9 cellular contexts compared by ENCODE assay signal in the genomic region with DNA sequence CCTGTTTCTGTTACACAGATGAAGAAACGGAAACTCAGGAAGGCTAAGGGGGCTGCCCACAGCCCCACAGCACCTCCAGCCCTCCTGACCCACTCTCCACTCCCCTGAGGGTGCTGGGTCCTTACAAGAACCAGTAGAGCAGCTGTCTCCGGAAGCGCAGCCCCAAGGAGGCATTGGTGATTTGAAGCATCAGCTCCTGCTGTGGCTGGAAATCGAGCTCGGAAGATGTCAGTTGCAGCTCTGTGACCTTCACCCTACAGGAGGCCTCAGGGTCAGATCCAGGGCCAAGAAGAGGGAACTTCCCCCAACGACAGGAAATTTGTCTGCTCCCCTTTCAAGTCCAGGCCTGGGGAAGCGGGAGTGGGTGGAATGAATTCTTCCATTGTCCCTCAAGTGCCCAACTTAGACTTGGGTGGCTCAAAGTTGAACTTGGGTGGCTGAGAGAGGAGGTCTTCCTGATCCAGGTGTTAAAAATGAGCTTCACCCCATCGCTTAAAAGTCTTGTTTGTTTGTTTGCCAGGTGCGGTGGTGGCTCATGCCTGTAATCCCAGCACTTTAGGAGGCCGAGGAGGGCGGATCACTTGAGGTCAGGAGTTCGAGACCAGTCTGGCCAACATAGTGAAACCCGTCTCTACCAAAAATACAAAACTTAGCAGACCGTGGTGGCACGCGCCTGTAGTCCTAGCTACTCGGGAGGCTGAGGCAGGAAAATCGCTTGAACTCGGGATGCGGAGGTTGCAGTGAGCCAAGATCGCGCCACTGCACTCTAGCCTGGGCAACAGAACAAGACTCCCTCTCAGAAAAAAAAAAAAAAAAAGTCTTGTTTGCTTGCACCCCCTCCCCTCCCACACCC. TPM values are rescaled to one million over a fixed set of nuclear protein-coding genes. Genes with fewer than 3 reads are reported as not detected.
DNase-seq lines count a peak whose midpoint lies in the region; ATAC-seq and TF ChIP-seq lines count a peak whose summit lies in the region.
"Had no signal": no experiment of that assay in that cellular context is flagged by ENCODE, and none has a peak within 500 bp of the region (broad histone marks: within the 10 kb centered on the region; RNA-seq: fewer than 3 reads in every experiment).

No MANE protein-coding gene starts in this region.

- no peaks in the 10 kb centered on the region for H3K9me3 Mint-ChIP-seq in activated naive CD4-positive, alpha-beta T cell treated with anti-CD3 and anti-CD28 coated beads, Interleukin-2, amount 10 ng/mL, durations not matched to agents 7 days and 5 days
- no peaks in the 10 kb centered on the region for H3K9me3 Mint-ChIP-seq in activated CD8-positive, alpha-beta T cell treated with anti-CD3 and anti-CD28 coated beads, Interleukin-2, amount 10 ng/mL, durations not matched to agents 7 days and 5 days (ENCODE audit: insufficient read depth)

- WGBS in testis, 2 donors: 63 to 69% methylated on average over 21 to 22 of the region's 22 CpGs

- H3K9ac ChIP-seq in iPS-18a (ENCODE audit: low read length): no peak overlapping the region

- H3K4me1 ChIP-seq in iPS-18a (ENCODE audit: control insufficient read depth, low read depth, low read length) (peaks cover 3% of the 10 kb centered on the region), testis (peaks cover 10% of the 10 kb centered on the region)
- H3K4me1 ChIP-seq: prostate gland had no signal

- H3K27me3 ChIP-seq in iPS-18a (ENCODE audit: control insufficient read depth, insufficient read depth, low read length) (no peaks in the 10 kb centered on the region), testis (no peaks in the 10 kb centered on the region)

- H3K27ac Mint-ChIP-seq in activated naive CD4-positive, alpha-beta T cell treated with anti-CD3 and anti-CD28 coated beads, Interleukin-2, amount 10 ng/mL, durations not matched to agents 7 days and 5 days: peak overlapping the region; percentile 34
- peak overlapping the region; percentile 88 for H3K27ac Mint-ChIP-seq in activated CD8-positive, alpha-beta T cell treated with anti-CD3 and anti-CD28 coated beads, Interleukin-2, amount 10 ng/mL, durations not matched to agents 7 days and 5 days

- peak overlapping the region; percentile 18 for H3K4me3 ChIP-seq in iPS-18a (ENCODE audit: low read length)
- H3K4me3 ChIP-seq in testis: peak overlapping the region; percentile 31 to 67

- ATAC-seq in activated CD8-positive, alpha-beta T cell treated with anti-CD3 and anti-CD28 coated beads, Interleukin-2, amount 10 ng/mL, durations not matched to agents 7 days and 5 days: no peak
- no peak for ATAC-seq in HG02973 (IDR thresholded peaks at IDR 0.05; ENCODE audit: unreplicated experiment)
- no peak for ATAC-seq in HG03175 (IDR thresholded peaks at IDR 0.05; ENCODE audit: unreplicated experiment)

- POLR2A ChIA-PET in activated CD8-positive, alpha-beta T cell treated with anti-CD3 and anti-CD28 coated beads, Interleukin-2, amount 10 ng/mL, durations not matched to agents 7 days and 5 days (lab: Charles Lee): interaction anchor here (0.6 to 3.5 kb wide), 6 partner anchors 11 to 962 kb away, joined by 3 to 19 read pairs (median 3); partner anchors contain the start of genes ACOT8, CTSA, NEURL2 and PCIF1

- DNase-seq in activated naive CD4-positive, alpha-beta T cell treated with anti-CD3 and anti-CD28 coated beads, Interleukin-2, amount 10 ng/mL, durations not matched to agents 7 days and 5 days: no peak
- no peak for DNase-seq in activated naive CD4-positive, alpha-beta T cell treated with Interleukin-2 at 50 U/mL for 16 hours
- DNase-seq in activated CD8-positive, alpha-beta T cell treated with anti-CD3 and anti-CD28 coated beads, Interleukin-2, amount 10 ng/mL, durations not matched to agents 7 days and 5 days: no peak
- no peak for DNase-seq in testis
- no peak for DNase-seq in NCI-H2196 (lab: John Stamatoyannopoulos, UW; ENCODE audit: unreplicated experiment)

- H3K9me3 ChIP-seq in iPS-18a (ENCODE audit: control insufficient read depth, low read depth, low read length): no peaks in the 10 kb centered on the region
- no peaks in the 10 kb centered on the region for H3K9me3 ChIP-seq in testis
- H3K9me3 ChIP-seq: prostate gland had no signal

- no peaks in the 10 kb centered on the region for H3K36me3 Mint-ChIP-seq in activated naive CD4-positive, alpha-beta T cell treated with anti-CD3 and anti-CD28 coated beads, Interleukin-2, amount 10 ng/mL, durations not matched to agents 7 days and 5 days
- H3K36me3 Mint-ChIP-seq in activated CD8-positive, alpha-beta T cell treated with anti-CD3 and anti-CD28 coated beads, Interleukin-2, amount 10 ng/mL, durations not matched to agents 7 days and 5 days (ENCODE audit: low read depth): no peaks in the 10 kb centered on the region

- H3K27ac ChIP-seq in iPS-18a (ENCODE audit: low read length) (no peak overlapping the region), testis (peak overlapping the region in 1 of 2 donors; percentile 24)

- CTCF ChIA-PET in activated naive CD4-positive, alpha-beta T cell treated with anti-CD3 and anti-CD28 coated beads, Interleukin-2, amount 10 ng/mL, durations not matched to agents 7 days and 5 days (lab: Charles Lee): interaction anchor here (1.0 to 1.5 kb wide), 2 partner anchors 19 to 60 kb away, joined by 3 to 5 read pairs; partner anchors contain the start of genes CTSA and NEURL2
- CTCF ChIA-PET in activated CD8-positive, alpha-beta T cell treated with anti-CD3 and anti-CD28 coated beads, Interleukin-2, amount 10 ng/mL, durations not matched to agents 7 days and 5 days (lab: Charles Lee): interaction anchor here (0.6 to 1.6 kb wide), 6 partner anchors 20 to 86 kb away, joined by 3 to 6 read pairs (median 3); partner anchors contain the start of genes PCIF1 and ZSWIM1

- H3K4me1 Mint-ChIP-seq in activated naive CD4-positive, alpha-beta T cell treated with anti-CD3 and anti-CD28 coated beads, Interleukin-2, amount 10 ng/mL, durations not matched to agents 7 days and 5 days: peaks cover 20% of the 10 kb centered on the region
- H3K4me1 Mint-ChIP-seq in activated CD8-positive, alpha-beta T cell treated with anti-CD3 and anti-CD28 coated beads, Interleukin-2, amount 10 ng/mL, durations not matched to agents 7 days and 5 days (ENCODE audit: low read depth): peaks cover 25% of the 10 kb centered on the region

- peak overlapping the region; percentile 40 for H3K4me3 Mint-ChIP-seq in activated naive CD4-positive, alpha-beta T cell treated with anti-CD3 and anti-CD28 coated beads, Interleukin-2, amount 10 ng/mL, durations not matched to agents 7 days and 5 days
- peak overlapping the region; percentile 77 for H3K4me3 Mint-ChIP-seq in activated CD8-positive, alpha-beta T cell treated with anti-CD3 and anti-CD28 coated beads, Interleukin-2, amount 10 ng/mL, durations not matched to agents 7 days and 5 days

- intact Hi-C loops in testis (cut with DNase I; ENCODE audit: low total_unique reads): no loop called here

- peaks cover 28% of the 10 kb centered on the region for H3K36me3 ChIP-seq in iPS-18a (ENCODE audit: control insufficient read depth, low read depth, low read length)
- no peaks in the 10 kb centered on the region for H3K36me3 ChIP-seq in testis (ENCODE audit: low read depth, missing control alignments)
- H3K36me3 ChIP-seq: prostate gland had no signal

- TF ChIP-seq POLR2A in testis (IDR thresholded peaks at IDR 0.05): no peak

- H3K27me3 Mint-ChIP-seq in activated naive CD4-positive, alpha-beta T cell treated with anti-CD3 and anti-CD28 coated beads, Interleukin-2, amount 10 ng/mL, durations not matched to agents 7 days and 5 days: peaks cover 42% of the 10 kb centered on the region
- peaks cover 16% of the 10 kb centered on the region for H3K27me3 Mint-ChIP-seq in activated CD8-positive, alpha-beta T cell treated with anti-CD3 and anti-CD28 coated beads, Interleukin-2, amount 10 ng/mL, durations not matched to agents 7 days and 5 days (ENCODE audit: low read depth)

- TF ChIP-seq CTCF in testis (IDR thresholded peaks at IDR 0.05): no peak

RNA-seq across cellular contexts. Expression of gene PLTP, which starts 1.9 kb away (rescaled TPM):
- total RNA-seq in activated CD8-positive, alpha-beta T cell treated with anti-CD3 and anti-CD28 coated beads, Interleukin-2, amount 10 ng/mL, durations not matched to agents 7 days and 5 days: 1 to 10 TPM; 2.2 to 2.8 TPM
- 10 to 100 TPM; 53.3 to 80.0 TPM for total RNA-seq in testis
- 105 TPM for polyA plus RNA-seq in testis (ENCODE audit: insufficient read depth, low read depth, low replicate concordance)

RNA-seq across cellular contexts. Expression of gene CTSA, which starts 18.9 kb away (rescaled TPM):
- 10 to 100 TPM; 63.4 to 64.1 TPM for total RNA-seq in activated CD8-positive, alpha-beta T cell treated with anti-CD3 and anti-CD28 coated beads, Interleukin-2, amount 10 ng/mL, durations not matched to agents 7 days and 5 days
- 100 to 1,000 TPM; 112 to 223 TPM for total RNA-seq in testis
- 103 TPM for polyA plus RNA-seq in testis (ENCODE audit: insufficient read depth, low read depth, low replicate concordance)

RNA-seq across cellular contexts. Expression of gene NEURL2, which starts 19.0 kb away (rescaled TPM):
- total RNA-seq in activated CD8-positive, alpha-beta T cell treated with anti-CD3 and anti-CD28 coated beads, Interleukin-2, amount 10 ng/mL, durations not matched to agents 7 days and 5 days: 1 to 10 TPM; 1.1 to 1.3 TPM
- total RNA-seq in testis: 1 to 10 TPM; 7.0 to 9.1 TPM
- polyA plus RNA-seq in testis (ENCODE audit: insufficient read depth, low read depth, low replicate concordance): 1.9 TPM

RNA-seq across cellular contexts. Expression of gene SPATA25, which starts 22.6 kb away (rescaled TPM):
- 1 to 10 TPM in 1 of 2 experiments, under 1 TPM in 1; 0.76 to 1.4 TPM for total RNA-seq in activated CD8-positive, alpha-beta T cell treated with anti-CD3 and anti-CD28 coated beads, Interleukin-2, amount 10 ng/mL, durations not matched to agents 7 days and 5 days
- total RNA-seq in testis: 10 to 100 TPM; 14.9 to 26.0 TPM
- polyA plus RNA-seq in testis (ENCODE audit: insufficient read depth, low read depth, low replicate concordance): 59.4 TPM

RNA-seq across cellular contexts. Expression of gene PCIF1, which starts 24.4 kb away (rescaled TPM):
- 10 to 100 TPM; 40.3 to 41.2 TPM for total RNA-seq in activated CD8-positive, alpha-beta T cell treated with anti-CD3 and anti-CD28 coated beads, Interleukin-2, amount 10 ng/mL, durations not matched to agents 7 days and 5 days
- total RNA-seq in testis: 10 to 100 TPM; 39.4 to 48.7 TPM
- 39.3 TPM for polyA plus RNA-seq in testis (ENCODE audit: insufficient read depth, low read depth, low replicate concordance)

Comparison
In these comparisons a context has a peak if more than half of its experiments do, and no peak if none do; other contexts are left out.
1. RNA of gene PLTP, which starts 1.9 kb away (total RNA-seq): 53.3 to 80.0 TPM in testis; 2.2 to 2.8 TPM in activated CD8-positive, alpha-beta T cell treated with anti-CD3 and anti-CD28 coated beads, Interleukin-2, amount 10 ng/mL, durations not matched to agents 7 days and 5 days; every median in the first group is over 10 times any median in the second.